12 cellular contexts compared by ENCODE assay signal in genomic region chr6:3031857-3032256, GRCh38. TPM values are rescaled to one million over a fixed set of nuclear protein-coding genes. Genes with fewer than 3 reads are reported as not detected.
DNase-seq lines count a peak whose midpoint lies in the region; ATAC-seq and TF ChIP-seq lines count a peak whose summit lies in the region.
"Had no signal": no experiment of that assay in that cellular context is flagged by ENCODE, and none has a peak within 500 bp of the region (broad histone marks: within the 10 kb centered on the region; RNA-seq: fewer than 3 reads in every experiment).

No MANE protein-coding gene starts in this region.

- in situ Hi-C loops in T47D (cut with HindIII; ENCODE audit: low pct_unique_long_range_greater_than_20kb, low sequenced_read_pairs), result no loop called here
- in situ Hi-C loops in KBM-7 (cut with MboI; ENCODE audit: low pct_unique_long_range_greater_than_20kb, low sequenced_read_pairs), result no loop called here

- no peak overlapping the region for H3K27ac ChIP-seq in breast epithelium
- H3K27ac ChIP-seq in upper lobe of right lung, result no peak overlapping the region
- H3K27ac ChIP-seq: C4-2B, heart left ventricle, parathyroid adenoma had no signal

- H3K4me1 Mint-ChIP-seq in WTC11, result peaks cover 23% of the 10 kb centered on the region
- H3K4me1 Mint-ChIP-seq in activated T-helper 1 cell treated with anti-CD3 and anti-CD28 coated beads, Interleukin-12 subunit alpha, Interleukin-12 subunit beta, Interleukin-2, Interleukin-4 antibody, amounts not matched to agents 30 ng/mL and 10 ng/mL and 1 ng/mL, durations not matched to agents 14 hours and 24 hours and 36 hours (ENCODE audit: low read depth), result peaks cover 15% of the 10 kb centered on the region

- POLR2A ChIA-PET in WTC11 (lab: Charles Lee), result no interaction called here

- intact Hi-C loops in breast epithelium (cut with DNase I; ENCODE audit: low total_unique reads), result no loop called here
- intact Hi-C loops in upper lobe of right lung (cut with DNase I), result no loop called here
- intact Hi-C loops in activated T-helper 1 cell treated with anti-CD3 and anti-CD28 coated beads, Interleukin-12 subunit alpha, Interleukin-12 subunit beta, Interleukin-2, Interleukin-4 antibody, amounts not matched to agents 30 ng/mL and 10 ng/mL and 1 ng/mL, durations not matched to agents 14 hours and 24 hours and 36 hours (cut with micrococcal nuclease), result no loop called here

- H3K27me3 ChIP-seq in breast epithelium (no peaks in the 10 kb centered on the region), upper lobe of right lung (no peaks in the 10 kb centered on the region)
- H3K27me3 ChIP-seq: heart left ventricle had no signal

- H3K4me3 Mint-ChIP-seq in WTC11, result no peak overlapping the region
- no peak overlapping the region for H3K4me3 Mint-ChIP-seq in activated T-helper 1 cell treated with anti-CD3 and anti-CD28 coated beads, Interleukin-12 subunit alpha, Interleukin-12 subunit beta, Interleukin-2, Interleukin-4 antibody, amounts not matched to agents 30 ng/mL and 10 ng/mL and 1 ng/mL, durations not matched to agents 14 hours and 24 hours and 36 hours

- no peak overlapping the region for H3K27ac Mint-ChIP-seq in WTC11
- H3K27ac Mint-ChIP-seq in activated T-helper 1 cell treated with anti-CD3 and anti-CD28 coated beads, Interleukin-12 subunit alpha, Interleukin-12 subunit beta, Interleukin-2, Interleukin-4 antibody, amounts not matched to agents 30 ng/mL and 10 ng/mL and 1 ng/mL, durations not matched to agents 14 hours and 24 hours and 36 hours, result no peak overlapping the region

- H3K4me3 ChIP-seq in breast epithelium, result no peak overlapping the region
- H3K4me3 ChIP-seq in upper lobe of right lung, result no peak overlapping the region
- H3K4me3 ChIP-seq: heart left ventricle had no signal

- H3K27me3 Mint-ChIP-seq in WTC11 (ENCODE audit: low read depth), result peaks cover 2% of the 10 kb centered on the region; the same call in 1 of the 2 replicates
- H3K27me3 Mint-ChIP-seq in activated T-helper 1 cell treated with anti-CD3 and anti-CD28 coated beads, Interleukin-12 subunit alpha, Interleukin-12 subunit beta, Interleukin-2, Interleukin-4 antibody, amounts not matched to agents 30 ng/mL and 10 ng/mL and 1 ng/mL, durations not matched to agents 14 hours and 24 hours and 36 hours (ENCODE audit: insufficient read depth), result peaks cover 27% of the 10 kb centered on the region

- H3K36me3 ChIP-seq in breast epithelium (no peaks in the 10 kb centered on the region), upper lobe of right lung (no peaks in the 10 kb centered on the region)
- H3K36me3 ChIP-seq: heart left ventricle had no signal

- TF ChIP-seq CTCF in breast epithelium (IDR thresholded peaks at IDR 0.05) (no peak), WTC11 (IDR thresholded peaks at IDR 0.05) (no peak), upper lobe of right lung (IDR thresholded peaks at IDR 0.05) (no peak)

- CTCF ChIA-PET in WTC11 (lab: Charles Lee), result interaction anchor here (1.4 kb wide), 1 partner anchor 22 kb away, joined by 4 read pairs; no protein-coding TSS in a partner anchor

- ATAC-seq in WTC11 (peak; percentile 81), upper lobe of right lung (peak; percentile 79), HG02981 (IDR thresholded peaks at IDR 0.05; ENCODE audit: unreplicated experiment) (no peak)
- ATAC-seq: heart left ventricle had no signal

- peaks cover 7% of the 10 kb centered on the region for H3K36me3 Mint-ChIP-seq in WTC11
- peaks cover 4% of the 10 kb centered on the region for H3K36me3 Mint-ChIP-seq in activated T-helper 1 cell treated with anti-CD3 and anti-CD28 coated beads, Interleukin-12 subunit alpha, Interleukin-12 subunit beta, Interleukin-2, Interleukin-4 antibody, amounts not matched to agents 30 ng/mL and 10 ng/mL and 1 ng/mL, durations not matched to agents 14 hours and 24 hours and 36 hours (ENCODE audit: low read depth)

- TF ChIP-seq POLR2A in breast epithelium (IDR thresholded peaks at IDR 0.05), result no peak

- H3K9me3 Mint-ChIP-seq in WTC11, result peaks cover 23% of the 10 kb centered on the region
- H3K9me3 Mint-ChIP-seq in activated T-helper 1 cell treated with anti-CD3 and anti-CD28 coated beads, Interleukin-12 subunit alpha, Interleukin-12 subunit beta, Interleukin-2, Interleukin-4 antibody, amounts not matched to agents 30 ng/mL and 10 ng/mL and 1 ng/mL, durations not matched to agents 14 hours and 24 hours and 36 hours, result peaks cover 15% of the 10 kb centered on the region

- DNase-seq in T47D (ENCODE audit: low read depth in 1 of 2, low spot score in 1 of 2), result peak; percentile 36 to 48
- DNase-seq in breast epithelium (ENCODE audit: low spot score in 2 of 2), result no peak
- peak; percentile 49 for DNase-seq in NCI-H1436 (lab: John Stamatoyannopoulos, UW)
- DNase-seq in WTC11 (ENCODE audit: low spot score), result no peak
- DNase-seq in upper lobe of right lung, result no peak
- no peak for DNase-seq in activated T-helper 1 cell treated with anti-CD3 and anti-CD28 coated beads, Interleukin-12 subunit alpha, Interleukin-12 subunit beta, Interleukin-2, Interleukin-4 antibody, amounts not matched to agents 30 ng/mL and 10 ng/mL and 1 ng/mL, durations not matched to agents 14 hours and 24 hours and 36 hours (ENCODE audit: low spot score)
- DNase-seq in KBM-7, result no peak
- DNase-seq: HCEC 1CT, heart left ventricle had no signal

- H3K4me1 ChIP-seq in breast epithelium, result no peaks in the 10 kb centered on the region
- peaks cover 4% of the 10 kb centered on the region for H3K4me1 ChIP-seq in upper lobe of right lung
- H3K4me1 ChIP-seq: parathyroid adenoma had no signal

- H3K9me3 ChIP-seq in breast epithelium, result no peaks in the 10 kb centered on the region
- H3K9me3 ChIP-seq in upper lobe of right lung, result no peaks in the 10 kb centered on the region

TF ChIP-seq in WTC11, 78 proteins besides CTCF, POLR2A, EP300 and RAD21 (continues in another document):
- TF ChIP-seq AFF4 (CRISPR knock-in tag; IDR thresholded peaks at IDR 0.05; ENCODE audit: borderline replicate concordance), result no peak
- no peak for TF ChIP-seq SOX15 (CRISPR knock-in tag; IDR thresholded peaks at IDR 0.05)
- TF ChIP-seq ZNF512 (CRISPR knock-in tag; IDR thresholded peaks at IDR 0.05; ENCODE audit: borderline replicate concordance), result no peak
- TF ChIP-seq SMAD4 (CRISPR knock-in tag; IDR thresholded peaks at IDR 0.05), result no peak
- no peak for TF ChIP-seq ZNF121 (CRISPR knock-in tag; IDR thresholded peaks at IDR 0.05)

RNA-seq across cellular contexts. Expression of gene NQO2, which starts 32.2 kb away (rescaled TPM):
- 10 to 100 TPM; 23.6 to 64.6 (median 24.9) TPM for total RNA-seq in breast epithelium
- 119 to 152 TPM (median 150 TPM) in 3 replicates for total RNA-seq in WTC11 (2021)
- 20.6 TPM for total RNA-seq in upper lobe of right lung
- total RNA-seq in activated T-helper 1 cell treated with anti-CD3 and anti-CD28 coated beads, Interleukin-12 subunit alpha, Interleukin-12 subunit beta, Interleukin-2, Interleukin-4 antibody, amounts not matched to agents 30 ng/mL and 10 ng/mL and 1 ng/mL, durations not matched to agents 14 hours and 24 hours and 36 hours, result 30.2 and 34.8 TPM in 2 replicates

RNA-seq across cellular contexts. Expression of gene RIPK1, which starts 36.4 kb away (rescaled TPM):
- 10 to 100 TPM; 23.8 to 38.9 (median 26.2) TPM for total RNA-seq in breast epithelium
- 8.7 to 11.8 TPM (median 11.3 TPM) in 3 replicates for total RNA-seq in WTC11 (2021)
- total RNA-seq in upper lobe of right lung, result 24.4 TPM
- 17.1 and 19.4 TPM in 2 replicates for total RNA-seq in activated T-helper 1 cell treated with anti-CD3 and anti-CD28 coated beads, Interleukin-12 subunit alpha, Interleukin-12 subunit beta, Interleukin-2, Interleukin-4 antibody, amounts not matched to agents 30 ng/mL and 10 ng/mL and 1 ng/mL, durations not matched to agents 14 hours and 24 hours and 36 hours

Comparison
In these comparisons a context has a peak if more than half of its experiments do, and no peak if none do; other contexts are left out.
1. DNase-seq: peak in T47D (2 of 2) and NCI-H1436 (single experiment); none in breast epithelium (0 of 2), WTC11 (single experiment), upper lobe of right lung (single experiment), activated T-helper 1 cell treated with anti-CD3 and anti-CD28 coated beads, Interleukin-12 subunit alpha, Interleukin-12 subunit beta, Interleukin-2, Interleukin-4 antibody, amounts not matched to agents 30 ng/mL and 10 ng/mL and 1 ng/mL, durations not matched to agents 14 hours and 24 hours and 36 hours (single experiment) and KBM-7 (single experiment).